Comparison of ENCODE assay signal across 8 cellular contexts in the genomic region with DNA sequence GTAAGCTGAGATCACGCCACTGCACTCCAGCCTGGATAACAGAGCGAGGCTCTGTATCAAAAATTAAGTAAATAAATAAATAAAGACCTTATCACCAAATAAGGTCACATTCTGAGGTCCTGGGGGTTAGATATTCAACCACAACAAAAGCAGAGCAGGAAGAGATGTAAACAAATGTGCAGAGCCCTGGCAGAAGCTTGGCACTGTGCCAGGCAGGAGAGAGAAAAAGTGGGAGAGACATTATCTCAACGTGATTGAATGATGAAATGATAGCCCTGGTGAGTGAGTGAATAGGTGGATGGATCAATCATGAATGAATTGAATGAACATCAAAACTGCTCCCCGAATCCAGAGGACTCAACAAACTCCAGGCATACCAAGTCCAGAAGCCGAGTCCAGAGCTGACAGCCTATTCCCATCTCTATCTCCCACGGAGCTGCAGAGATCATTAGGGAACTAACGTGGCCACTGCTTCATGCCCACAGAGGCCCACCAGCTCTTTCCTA.
DNase-seq lines count a peak whose midpoint lies in the region; ATAC-seq, FAIRE-seq and TF ChIP-seq lines count a peak whose summit lies in the region.

No MANE protein-coding gene starts in this region.

- no peak for ATAC-seq in CD8-positive, alpha-beta T cell
- ATAC-seq in GM18861 (IDR thresholded peaks at IDR 0.05; ENCODE audit: unreplicated experiment): no peak
- ATAC-seq in HG03432 (IDR thresholded peaks at IDR 0.05; ENCODE audit: unreplicated experiment): no peak

- peaks cover 35% of the 10 kb centered on the region for H3K4me1 ChIP-seq in CD8-positive, alpha-beta T cell (ENCODE audit: insufficient read depth, low read length)
- H3K4me1 ChIP-seq in astrocyte (ENCODE audit: insufficient read depth, low read length): peaks cover 57% of the 10 kb centered on the region

- no peak for TF ChIP-seq CTCF in CD8-positive, alpha-beta T cell (IDR thresholded peaks at IDR 0.05)
- TF ChIP-seq CTCF in astrocyte (IDR thresholded peaks at IDR 0.05; ENCODE audit: insufficient read depth, low read depth, low read length): no peak
- TF ChIP-seq CTCF in neural crest cell (conservative IDR thresholded peaks at IDR 0.05): no peak

- CTCF ChIA-PET in CD8-positive, alpha-beta T cell (lab: Charles Lee): interaction anchor here (1.8 to 2.1 kb wide), 3 partner anchors 15 to 128 kb away, joined by 4 to 7 read pairs (median 7); no protein-coding TSS in a partner anchor

- H2AFZ ChIP-seq in astrocyte (ENCODE audit: low read depth, low read length): no peak overlapping the region

- peak overlapping the region; percentile 93 for H3K27ac Mint-ChIP-seq in CD8-positive, alpha-beta T cell
- H3K27ac Mint-ChIP-seq in astrocyte (ENCODE audit: unreplicated experiment) (peak overlapping the region; percentile 15), neural crest cell (ENCODE audit: unreplicated experiment) (no peak overlapping the region)

- H3K4me3 ChIP-seq in CD8-positive, alpha-beta T cell (ENCODE audit: low read depth, low read length): no peak overlapping the region
- H3K4me3 ChIP-seq in astrocyte (ENCODE audit: insufficient read depth, low read depth, low read length): no peak overlapping the region

- H4K20me1 ChIP-seq in astrocyte (ENCODE audit: insufficient read depth, low read length): no peaks in the 10 kb centered on the region

- no peaks in the 10 kb centered on the region for H3K9me3 ChIP-seq in CD8-positive, alpha-beta T cell (ENCODE audit: low read length)
- no peaks in the 10 kb centered on the region for H3K9me3 ChIP-seq in astrocyte (ENCODE audit: insufficient read depth, low read depth, low read length)

- H3K27ac ChIP-seq in CD8-positive, alpha-beta T cell (ENCODE audit: low read depth, low read length): no peak overlapping the region
- H3K27ac ChIP-seq in astrocyte (ENCODE audit: low read depth, low read length): peak overlapping the region; percentile 96

- peaks cover 47% of the 10 kb centered on the region for H3K4me1 Mint-ChIP-seq in CD8-positive, alpha-beta T cell (ENCODE audit: low read depth)
- peaks cover 56% of the 10 kb centered on the region for H3K4me1 Mint-ChIP-seq in astrocyte (ENCODE audit: low read depth, unreplicated experiment)
- H3K4me1 Mint-ChIP-seq in neural crest cell: peaks cover 67% of the 10 kb centered on the region

- no peaks in the 10 kb centered on the region for H3K79me2 ChIP-seq in astrocyte (ENCODE audit: insufficient read depth, low read length)

- peak overlapping the region; percentile 66 for H3K4me2 ChIP-seq in astrocyte (ENCODE audit: low read length)

- H3K4me3 Mint-ChIP-seq in CD8-positive, alpha-beta T cell: peak overlapping the region; percentile 66
- H3K4me3 Mint-ChIP-seq in astrocyte (ENCODE audit: unreplicated experiment): peak overlapping the region; percentile 64
- peak overlapping the region; percentile 14 for H3K4me3 Mint-ChIP-seq in neural crest cell

- no peak for DNase-seq in CD8-positive, alpha-beta T cell
- DNase-seq in NCI-H2029 treated with DMSO at 0.1 percent for 48 hours (lab: John Stamatoyannopoulos, UW) (peak; percentile 78), astrocyte (ENCODE audit: low read depth) (no peak), neural crest cell (ENCODE audit: low read depth, low spot score) (no peak), NCI-H128 (lab: John Stamatoyannopoulos, UW; ENCODE audit: unreplicated experiment) (no peak), cerebellar cortex (ENCODE audit: low spot score) (no peak)

- POLR2A ChIA-PET in CD8-positive, alpha-beta T cell (lab: Charles Lee): interaction anchor here (0.7 to 3.2 kb wide), 4 partner anchors 8 to 368 kb away, joined by 3 to 17 read pairs (median 8); partner anchors contain the start of gene IRF2BP2

- H3K9ac ChIP-seq in astrocyte (ENCODE audit: low read length): peak overlapping the region; percentile 75

- H3K9me3 Mint-ChIP-seq in CD8-positive, alpha-beta T cell: no peaks in the 10 kb centered on the region
- H3K9me3 Mint-ChIP-seq in astrocyte (ENCODE audit: unreplicated experiment): no peaks in the 10 kb centered on the region
- no peaks in the 10 kb centered on the region for H3K9me3 Mint-ChIP-seq in neural crest cell

- no peaks in the 10 kb centered on the region for H3K36me3 Mint-ChIP-seq in CD8-positive, alpha-beta T cell
- no peaks in the 10 kb centered on the region for H3K36me3 Mint-ChIP-seq in astrocyte (ENCODE audit: low read depth, unreplicated experiment)
- H3K36me3 Mint-ChIP-seq in neural crest cell (ENCODE audit: low read depth): no peaks in the 10 kb centered on the region

- intact Hi-C loops in CD8-positive, alpha-beta T cell (cut with DNase I, micrococcal nuclease): loop anchor here in 1 of 2 experiments (2.0 to 5.0 kb wide), 2 partner anchors 15 to 34 kb away; no protein-coding TSS in a partner anchor

- no peak for FAIRE-seq in astrocyte (lab: Jason Lieb, UNC)

- H3K27me3 Mint-ChIP-seq in CD8-positive, alpha-beta T cell (ENCODE audit: low read depth): no peaks in the 10 kb centered on the region
- no peaks in the 10 kb centered on the region for H3K27me3 Mint-ChIP-seq in astrocyte (ENCODE audit: low read depth, unreplicated experiment)
- no peaks in the 10 kb centered on the region for H3K27me3 Mint-ChIP-seq in neural crest cell (ENCODE audit: low read depth)

- no peaks in the 10 kb centered on the region for H3K27me3 ChIP-seq in CD8-positive, alpha-beta T cell (ENCODE audit: insufficient read depth, low read length)
- H3K27me3 ChIP-seq in astrocyte (ENCODE audit: insufficient read depth, low read length): no peaks in the 10 kb centered on the region

- no peaks in the 10 kb centered on the region for H3K36me3 ChIP-seq in CD8-positive, alpha-beta T cell (ENCODE audit: insufficient read depth, low read length)
- no peaks in the 10 kb centered on the region for H3K36me3 ChIP-seq in astrocyte (ENCODE audit: insufficient read depth, low read length)

Comparison
In these comparisons a context has a peak if more than half of its experiments do, and no peak if none do; other contexts are left out.
1. H3K4me3 Mint-ChIP-seq: peak in every context shown above with its lines; median percentile 66 in CD8-positive, alpha-beta T cell; 64 in astrocyte; 14 in neural crest cell.